Comparison of ENCODE assay signal across 20 cellular contexts in the genomic region with DNA sequence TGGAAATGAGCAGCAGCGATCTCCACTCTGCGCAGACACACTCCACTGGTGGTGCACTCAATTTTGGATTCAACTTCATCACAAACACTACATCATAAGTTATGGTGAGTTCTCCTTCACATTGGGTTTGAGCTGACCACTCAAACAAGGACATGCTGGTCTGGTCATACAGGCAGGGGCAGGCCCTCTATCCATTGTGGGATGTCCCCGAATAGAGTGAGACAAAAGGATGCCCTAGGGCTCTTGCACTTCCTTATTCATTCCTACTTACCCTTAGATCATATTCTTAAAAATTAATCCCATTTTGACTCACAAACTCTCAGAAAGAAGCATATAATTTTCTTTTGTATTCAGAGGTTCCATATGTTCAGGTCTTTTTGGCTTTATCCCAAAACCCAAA.
"Had no signal": no experiment of that assay in that cellular context is flagged by ENCODE, and none has a peak within 500 bp of the region (broad histone marks: within the 10 kb centered on the region; RNA-seq: fewer than 3 reads in every experiment).

No MANE protein-coding gene starts in this region.

- ATAC-seq: HepG2, T-cell had no signal

- H3K4me1 Mint-ChIP-seq: T-cell had no signal

- H3K9me3 Mint-ChIP-seq: T-cell had no signal

- H3K36me3 Mint-ChIP-seq: T-cell had no signal

- H3K9ac ChIP-seq: SK-N-SH had no signal

- H3K27ac Mint-ChIP-seq: T-cell had no signal

- H3K4me3 Mint-ChIP-seq: T-cell had no signal

- H3K4me2 ChIP-seq: SK-N-SH had no signal

- H3K9me3 ChIP-seq: SK-N-SH had no signal

- DNase-seq: IMR-90, Karpas-422, KG1, MM.1S, NCI-H1092 treated with DMSO at 0.1 percent for 48 hours, NCI-H1436, NCI-H187, NCI-H2029, NCI-H2081 treated with DMSO at 0.1 percent for 48 hours, NCI-H2171, NCI-H226, NCI-H446, NCI-H510A, NCI-H524 treated with DMSO at 0.1 percent for 48 hours, Right ventricle myocardium superior, RPMI8226, SK-N-SH, SW 1271, T-cell had no signal
